8 cellular contexts compared by ENCODE assay signal in the genomic region with DNA sequence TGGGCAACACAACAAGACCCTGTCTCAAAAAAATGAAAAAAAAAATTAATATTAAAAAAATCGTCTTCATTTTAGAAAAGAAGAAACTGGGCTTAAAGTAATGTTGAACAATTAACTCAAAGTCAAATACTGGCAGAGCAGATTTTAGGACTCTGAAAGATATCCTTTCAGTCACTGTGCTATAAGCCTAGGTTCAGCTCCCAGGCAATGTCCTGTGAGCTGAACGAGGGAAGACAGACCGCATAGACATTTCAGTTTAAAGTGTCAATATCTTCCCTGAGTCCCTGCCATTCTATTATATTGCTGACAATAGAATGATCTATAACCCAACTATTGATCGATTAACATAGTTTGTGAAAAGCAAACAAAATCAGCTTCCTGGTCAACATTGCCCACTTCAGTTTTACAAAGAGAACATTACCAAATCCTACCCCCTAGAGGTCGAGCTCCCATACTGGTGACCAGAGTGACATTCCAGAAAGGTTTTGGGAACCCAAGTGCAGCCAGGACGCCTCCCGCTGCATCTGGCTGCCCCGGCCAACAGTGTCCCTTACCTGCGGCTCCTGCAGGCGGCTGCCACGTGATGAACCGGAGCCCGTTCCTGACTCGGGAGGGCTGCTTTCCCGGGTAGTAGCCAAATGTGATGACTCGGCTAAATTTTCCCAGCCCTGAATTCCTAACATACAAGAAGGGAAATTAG. TPM values are rescaled to one million over a fixed set of nuclear protein-coding genes. Genes with fewer than 3 reads are reported as not detected.
A peak's percentile ranks its signal among the peaks of the same experiment; 100 is the strongest.
DNase-seq lines count a peak whose midpoint lies in the region; ATAC-seq and TF ChIP-seq lines count a peak whose summit lies in the region.

No MANE protein-coding gene starts in this region.

- no peaks in the 10 kb centered on the region for H3K27me3 ChIP-seq in lung (ENCODE audit: control insufficient read depth, insufficient read depth)

- H3K9me3 ChIP-seq in lung (ENCODE audit: control insufficient read depth in 2 of 2, insufficient read depth in 1 of 2, low read length in 1 of 2): no peaks in the 10 kb centered on the region

- H3K4me1 ChIP-seq in lung (ENCODE audit: control insufficient read depth in 2 of 2, insufficient read depth in 2 of 2, low read length in 2 of 2): peaks cover 2% of the 10 kb centered on the region in 2 donors

- ATAC-seq in lung (ENCODE audit: insufficient read depth, low FRiP score): no peak
- ATAC-seq in HG02642 (IDR thresholded peaks at IDR 0.05; ENCODE audit: poor library complexity, unreplicated experiment): no peak
- no peak for ATAC-seq in GM21576 (IDR thresholded peaks at IDR 0.05; ENCODE audit: unreplicated experiment)
- no peak for ATAC-seq in HG03520 (IDR thresholded peaks at IDR 0.05; ENCODE audit: unreplicated experiment)

- no peaks in the 10 kb centered on the region for H3K36me3 ChIP-seq in lung (ENCODE audit: control insufficient read depth in 2 of 2, insufficient read depth in 2 of 2, low read length in 2 of 2)

- DNase-seq in EH (ENCODE audit: low read depth) (peak; percentile 15), NCI-H1930 (lab: John Stamatoyannopoulos, UW) (peak; percentile 7 to 25), coronary artery (ENCODE audit: low spot score) (no peak), lung (ENCODE audit: low spot score) (peak; percentile 30), retina (no peak)

- TF ChIP-seq CTCF in coronary artery (IDR thresholded peaks at IDR 0.05): no peak
- no peak for TF ChIP-seq CTCF in lung (IDR thresholded peaks at IDR 0.05; ENCODE audit: control extremely low read depth, extremely low read depth)

- 16 to 17% methylated on average over 16 of the region's 16 CpGs for WGBS in lung, 2 donors

- peak overlapping the region; percentile 62 for H3K4me3 ChIP-seq in coronary artery
- no peak overlapping the region for H3K4me3 ChIP-seq in lung

- no peak overlapping the region for H3K27ac ChIP-seq in coronary artery
- no peak overlapping the region for H3K27ac ChIP-seq in lung (ENCODE audit: low read depth in 1 of 2, low read length in 1 of 2)

RNA-seq across cellular contexts. Expression of a gene that starts 0.6 kb away (rescaled TPM):
- total RNA-seq in lung: under 1 TPM; 0.20 to 0.71 TPM
- under 1 TPM; 0.05 to 0.24 TPM for polyA plus RNA-seq in lung

RNA-seq across cellular contexts. Expression of a gene that starts 59.7 kb away (rescaled TPM):
- 10 to 100 TPM; 33.6 to 52.0 TPM for total RNA-seq in lung
- 10 to 100 TPM; 17.9 to 34.4 TPM for polyA plus RNA-seq in lung

Comparison
In these comparisons a context has a peak if more than half of its experiments do, and no peak if none do; other contexts are left out.
1. DNase-seq: peak in EH (single experiment), NCI-H1930 (2 of 2) and lung (single experiment); none in coronary artery (single experiment) and retina (single experiment).